In the genomic region with DNA sequence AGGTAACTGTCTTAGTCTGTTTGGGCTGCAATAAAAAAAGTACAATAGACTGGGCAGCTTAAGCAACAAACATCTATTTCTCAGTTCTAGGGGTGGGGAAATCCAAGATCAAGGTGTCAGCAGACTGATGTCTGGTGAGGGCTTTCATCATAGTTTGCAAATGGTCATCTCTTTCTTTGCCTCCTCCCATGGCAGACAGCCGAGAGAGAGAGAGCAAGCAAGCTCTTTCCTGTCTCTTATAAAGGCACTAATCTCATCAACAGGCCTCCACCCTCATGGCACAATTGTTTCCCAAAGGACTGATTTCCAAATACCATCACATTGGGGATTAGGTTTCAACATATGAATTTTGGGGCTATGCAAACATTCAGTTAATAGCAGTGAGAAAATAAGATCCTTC, we compare ENCODE assay signal across 19 cellular contexts.
"Had no signal": no experiment of that assay in that cellular context is flagged by ENCODE, and none has a peak within 500 bp of the region (broad histone marks: within the 10 kb centered on the region; RNA-seq: fewer than 3 reads in every experiment).

No MANE protein-coding gene starts in this region.

- H3K9me3 ChIP-seq: esophagus muscularis mucosa, left lung, lower lobe of right lung had no signal

- H3K27me3 ChIP-seq: esophagus muscularis mucosa, foreskin keratinocyte, heart right ventricle, left lung had no signal

- H3K4me1 ChIP-seq: esophagus muscularis mucosa, foreskin keratinocyte, heart right ventricle, left lung, lower lobe of right lung had no signal

- H3K4me3 ChIP-seq: coronary artery, dorsolateral prefrontal cortex, esophagus muscularis mucosa, heart right ventricle, left lung, lower lobe of right lung had no signal

- H3K36me3 ChIP-seq: esophagus muscularis mucosa, heart right ventricle, left lung, lower lobe of right lung had no signal

- H3K27ac ChIP-seq: coronary artery, dorsolateral prefrontal cortex, esophagus muscularis mucosa, foreskin keratinocyte, heart right ventricle, left lung, lower lobe of right lung had no signal

- DNase-seq: dermis blood vessel endothelial cell; dorsolateral prefrontal cortex; effector CD4-positive, alpha-beta T cell; effector memory CD4-positive, alpha-beta T cell; foreskin keratinocyte; glutamatergic neuron; head of caudate nucleus; heart right ventricle; hippocampal formation; left cardiac atrium; left lung; left ventricle myocardium superior; lower lobe of right lung; mesendoderm; midbrain; naive thymus-derived CD4-positive, alpha-beta T cell; natural killer cell had no signal

- ATAC-seq: foreskin keratinocyte; heart right ventricle; left cardiac atrium; left lung; left ventricle myocardium superior; lower lobe of right lung; naive thymus-derived CD4-positive, alpha-beta T cell; natural killer cell had no signal
